18 cellular contexts compared by ENCODE assay signal in genomic region chr3:32371466-32372212, GRCh38. TPM values are rescaled to one million over a fixed set of nuclear protein-coding genes. Genes with fewer than 3 reads are reported as not detected.
DNase-seq lines count a peak whose midpoint lies in the region; ATAC-seq and TF ChIP-seq lines count a peak whose summit lies in the region.
"Had no signal": no experiment of that assay in that cellular context is flagged by ENCODE, and none has a peak within 500 bp of the region (broad histone marks: within the 10 kb centered on the region; RNA-seq: fewer than 3 reads in every experiment).

No MANE protein-coding gene starts in this region.

- H3K27me3 Mint-ChIP-seq in activated CD8-positive, alpha-beta memory T cell treated with anti-CD3 and anti-CD28 coated beads, Interleukin-2, amount 10 ng/mL, durations not matched to agents 7 days and 5 days, result no peaks in the 10 kb centered on the region
- no peaks in the 10 kb centered on the region for H3K27me3 Mint-ChIP-seq in T-helper 1 cell treated with Interleukin-12 subunit alpha and Interleukin-12 subunit beta and Interleukin-4 antibody, amounts not matched to agents 30 μg/mL and 1 μg/mL, for 36 hours (ENCODE audit: low read depth)
- no peaks in the 10 kb centered on the region for H3K27me3 Mint-ChIP-seq in stimulated activated naive CD8-positive, alpha-beta T cell treated with anti-CD3 and anti-CD28 coated beads, Interleukin-15, Interleukin-2, amounts not matched to agents 100 ng/mL and 50 ng/mL, for 24 hours

- no peaks in the 10 kb centered on the region for H3K36me3 Mint-ChIP-seq in activated CD8-positive, alpha-beta memory T cell treated with anti-CD3 and anti-CD28 coated beads, Interleukin-2, amount 10 ng/mL, durations not matched to agents 7 days and 5 days
- H3K36me3 Mint-ChIP-seq in T-helper 1 cell treated with Interleukin-12 subunit alpha and Interleukin-12 subunit beta and Interleukin-4 antibody, amounts not matched to agents 30 μg/mL and 1 μg/mL, for 36 hours (ENCODE audit: low read depth), result peaks cover 6% of the 10 kb centered on the region
- no peaks in the 10 kb centered on the region for H3K36me3 Mint-ChIP-seq in activated naive CD4-positive, alpha-beta T cell treated with anti-CD3 and anti-CD28 coated beads, Interleukin-2, amount 50 U/mL, for 72 hours
- no peaks in the 10 kb centered on the region for H3K36me3 Mint-ChIP-seq in stimulated activated naive CD8-positive, alpha-beta T cell treated with anti-CD3 and anti-CD28 coated beads, Interleukin-15, Interleukin-2, amounts not matched to agents 100 ng/mL and 50 ng/mL, for 24 hours (ENCODE audit: low read depth)

- no peak overlapping the region for H3K4me3 ChIP-seq in tibial nerve
- H3K4me3 ChIP-seq: A549, dorsolateral prefrontal cortex, uterus had no signal

- no peak for DNase-seq in activated CD8-positive, alpha-beta memory T cell treated with anti-CD3 and anti-CD28 coated beads, Interleukin-2, amount 10 ng/mL, durations not matched to agents 7 days and 5 days
- no peak for DNase-seq in activated CD8-positive, alpha-beta memory T cell treated with anti-CD3 and anti-CD28 coated beads, Interleukin-2, amount 50 U/mL, for 4 hours
- DNase-seq in activated naive CD4-positive, alpha-beta T cell treated with anti-CD3 and anti-CD28 coated beads, Interleukin-2, amount 50 U/mL, for 72 hours (ENCODE audit: low spot score in 2 of 2), result peak in 1 of 2 donors; percentile 21
- no peak for DNase-seq in SW480 (ENCODE audit: low spot score)
- DNase-seq in tibial nerve (ENCODE audit: low spot score in 2 of 2), result no peak
- no peak for DNase-seq in NCI-H1930 (lab: John Stamatoyannopoulos, UW)
- DNase-seq: dorsolateral prefrontal cortex; H9; NCI-H187 treated with DMSO at 0.1 percent for 48 hours; NCI-H510A; SHP77; stimulated activated CD4-positive, alpha-beta T cell treated with anti-CD3 and anti-CD28 coated beads, Interleukin-4, amount 100 ng/mL, for 4 hours; T-helper 9 cell; uterus had no signal

- peak overlapping the region; percentile 83 for H3K27ac Mint-ChIP-seq in activated CD8-positive, alpha-beta memory T cell treated with anti-CD3 and anti-CD28 coated beads, Interleukin-2, amount 10 ng/mL, durations not matched to agents 7 days and 5 days
- H3K27ac Mint-ChIP-seq in T-helper 1 cell treated with Interleukin-12 subunit alpha and Interleukin-12 subunit beta and Interleukin-4 antibody, amounts not matched to agents 30 μg/mL and 1 μg/mL, for 36 hours, result peak overlapping the region; percentile 92
- H3K27ac Mint-ChIP-seq in activated naive CD4-positive, alpha-beta T cell treated with anti-CD3 and anti-CD28 coated beads, Interleukin-2, amount 50 U/mL, for 72 hours, result peak overlapping the region; percentile 75 to 84
- H3K27ac Mint-ChIP-seq in stimulated activated naive CD8-positive, alpha-beta T cell treated with anti-CD3 and anti-CD28 coated beads, Interleukin-15, Interleukin-2, amounts not matched to agents 100 ng/mL and 50 ng/mL, for 24 hours, result peak overlapping the region; percentile 65
- H3K27ac Mint-ChIP-seq: H9 had no signal

- peak; percentile 35 for ATAC-seq in activated CD8-positive, alpha-beta memory T cell treated with anti-CD3 and anti-CD28 coated beads, Interleukin-2, amount 10 ng/mL, durations not matched to agents 7 days and 5 days
- peak; percentile 72 to 85 for ATAC-seq in activated naive CD4-positive, alpha-beta T cell treated with anti-CD3 and anti-CD28 coated beads, Interleukin-2, amount 50 U/mL, for 72 hours
- ATAC-seq: A549, esophagus mucosa had no signal

- no peaks in the 10 kb centered on the region for H3K27me3 ChIP-seq in tibial nerve
- H3K27me3 ChIP-seq: uterus had no signal

- TF ChIP-seq CTCF in tibial nerve (IDR thresholded peaks at IDR 0.05), result no peak

- H3K9me3 ChIP-seq in tibial nerve, result no peaks in the 10 kb centered on the region
- H3K9me3 ChIP-seq: A549, uterus had no signal

- TF ChIP-seq EP300 in tibial nerve (IDR thresholded peaks at IDR 0.05), result no peak

- no peak overlapping the region for H3K27ac ChIP-seq in tibial nerve
- H3K27ac ChIP-seq: A549, dorsolateral prefrontal cortex, uterus had no signal

- H3K4me1 Mint-ChIP-seq in activated CD8-positive, alpha-beta memory T cell treated with anti-CD3 and anti-CD28 coated beads, Interleukin-2, amount 10 ng/mL, durations not matched to agents 7 days and 5 days, result peaks cover 36% of the 10 kb centered on the region
- H3K4me1 Mint-ChIP-seq in T-helper 1 cell treated with Interleukin-12 subunit alpha and Interleukin-12 subunit beta and Interleukin-4 antibody, amounts not matched to agents 30 μg/mL and 1 μg/mL, for 36 hours (ENCODE audit: low read depth), result peaks cover 23% of the 10 kb centered on the region
- peaks cover 31% of the 10 kb centered on the region for H3K4me1 Mint-ChIP-seq in stimulated activated naive CD8-positive, alpha-beta T cell treated with anti-CD3 and anti-CD28 coated beads, Interleukin-15, Interleukin-2, amounts not matched to agents 100 ng/mL and 50 ng/mL, for 24 hours (ENCODE audit: low read depth)

- CTCF ChIA-PET in activated CD8-positive, alpha-beta memory T cell treated with anti-CD3 and anti-CD28 coated beads, Interleukin-2, amount 10 ng/mL, durations not matched to agents 7 days and 5 days (lab: Charles Lee), result interaction anchor here (0.7 to 9.1 kb wide), 12 partner anchors 10 to 255 kb away, joined by 3 to 114 read pairs (median 4); partner anchors contain the start of gene CMTM7

- H3K4me1 ChIP-seq in tibial nerve, result peaks cover 0 to 8% (median 6%) of the 10 kb centered on the region in 4 donors
- H3K4me1 ChIP-seq: uterus had no signal

- H3K9me3 Mint-ChIP-seq in activated CD8-positive, alpha-beta memory T cell treated with anti-CD3 and anti-CD28 coated beads, Interleukin-2, amount 10 ng/mL, durations not matched to agents 7 days and 5 days (ENCODE audit: low read depth), result no peaks in the 10 kb centered on the region
- no peaks in the 10 kb centered on the region for H3K9me3 Mint-ChIP-seq in T-helper 1 cell treated with Interleukin-12 subunit alpha and Interleukin-12 subunit beta and Interleukin-4 antibody, amounts not matched to agents 30 μg/mL and 1 μg/mL, for 36 hours
- H3K9me3 Mint-ChIP-seq in activated naive CD4-positive, alpha-beta T cell treated with anti-CD3 and anti-CD28 coated beads, Interleukin-2, amount 50 U/mL, for 72 hours, result no peaks in the 10 kb centered on the region
- no peaks in the 10 kb centered on the region for H3K9me3 Mint-ChIP-seq in stimulated activated naive CD8-positive, alpha-beta T cell treated with anti-CD3 and anti-CD28 coated beads, Interleukin-15, Interleukin-2, amounts not matched to agents 100 ng/mL and 50 ng/mL, for 24 hours
- H3K9me3 Mint-ChIP-seq: H9 had no signal

- H3K4me3 Mint-ChIP-seq in activated CD8-positive, alpha-beta memory T cell treated with anti-CD3 and anti-CD28 coated beads, Interleukin-2, amount 10 ng/mL, durations not matched to agents 7 days and 5 days, result no peak overlapping the region
- peak overlapping the region; percentile 32 for H3K4me3 Mint-ChIP-seq in T-helper 1 cell treated with Interleukin-12 subunit alpha and Interleukin-12 subunit beta and Interleukin-4 antibody, amounts not matched to agents 30 μg/mL and 1 μg/mL, for 36 hours
- peak overlapping the region; percentile 19 for H3K4me3 Mint-ChIP-seq in stimulated activated naive CD8-positive, alpha-beta T cell treated with anti-CD3 and anti-CD28 coated beads, Interleukin-15, Interleukin-2, amounts not matched to agents 100 ng/mL and 50 ng/mL, for 24 hours
- H3K4me3 Mint-ChIP-seq: H9 had no signal

- H3K36me3 ChIP-seq in tibial nerve, result no peaks in the 10 kb centered on the region
- H3K36me3 ChIP-seq: uterus had no signal

- 65 to 71% methylated on average over 7 of the region's 7 CpGs for WGBS in tibial nerve, 2 donors

- TF ChIP-seq POLR2A in tibial nerve (IDR thresholded peaks at IDR 0.05), result no peak

RNA-seq across cellular contexts. Expression of gene CMTM7, which starts 20.0 kb away (rescaled TPM):
- 10 to 100 TPM; 42.6 to 49.8 TPM for total RNA-seq in activated CD8-positive, alpha-beta memory T cell treated with anti-CD3 and anti-CD28 coated beads, Interleukin-2, amount 10 ng/mL, durations not matched to agents 7 days and 5 days
- total RNA-seq in activated naive CD4-positive, alpha-beta T cell treated with anti-CD3 and anti-CD28 coated beads, Interleukin-2, amount 50 U/mL, for 72 hours, result 10 to 100 TPM; 34.2 to 59.9 TPM
- 10 to 100 TPM; 10.4 to 47.4 (median 19.5) TPM for total RNA-seq in tibial nerve
